In the genomic region with DNA sequence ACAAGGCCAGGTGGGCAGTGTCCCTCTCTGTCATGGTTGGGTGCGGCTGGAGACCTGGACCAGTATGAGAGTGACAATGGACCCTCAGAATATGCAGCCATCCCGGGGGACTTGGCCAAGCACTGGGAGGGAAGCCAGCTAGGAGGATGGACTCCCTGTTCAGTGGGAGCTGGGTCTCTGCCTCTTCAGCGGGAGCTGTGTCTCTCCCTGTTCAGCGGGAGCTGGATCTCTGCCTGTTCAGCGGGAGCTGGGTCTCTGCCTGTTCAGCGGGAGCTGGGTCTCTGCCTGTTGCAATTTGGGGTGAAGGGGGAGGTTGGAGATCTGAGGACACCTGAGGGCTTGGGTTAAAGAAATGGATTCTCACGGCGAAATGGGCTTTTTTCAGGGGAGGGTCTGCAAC, we compare ENCODE assay signal across 25 cellular contexts. TPM values are rescaled to one million over a fixed set of nuclear protein-coding genes. Genes with fewer than 3 reads are reported as not detected.
A peak's percentile ranks its signal among the peaks of the same experiment; 100 is the strongest.
DNase-seq lines count a peak whose midpoint lies in the region; ATAC-seq, FAIRE-seq and TF ChIP-seq lines count a peak whose summit lies in the region.
"Had no signal": no experiment of that assay in that cellular context is flagged by ENCODE, and none has a peak within 500 bp of the region (broad histone marks: within the 10 kb centered on the region; RNA-seq: fewer than 3 reads in every experiment).

No MANE protein-coding gene starts in this region.

- H3K9ac ChIP-seq in neural progenitor cell, result no peak overlapping the region
- H3K9ac ChIP-seq in HepG2 (ENCODE audit: insufficient read depth, low read depth, low read length), result no peak overlapping the region

- TF ChIP-seq POLR2A in HepG2 (IDR thresholded peaks at IDR 0.05; ENCODE audit: insufficient read depth in 1 of 2, low read depth in 2 of 2, low read length in 2 of 2), result no peak

- no peaks in the 10 kb centered on the region for H3K36me3 ChIP-seq in neural progenitor cell
- no peaks in the 10 kb centered on the region for H3K36me3 ChIP-seq in aorta (ENCODE audit: control insufficient read depth in 1 of 2, insufficient read depth in 2 of 2, low read length in 1 of 2)
- H3K36me3 ChIP-seq in HepG2 (replicated peaks in 1 of 2; ENCODE audit: control insufficient read depth in 1 of 2, insufficient read depth in 2 of 2, low read length in 2 of 2), result no peaks in the 10 kb centered on the region
- H3K36me3 ChIP-seq: SJCRH30 had no signal

- no peak for ATAC-seq in activated naive CD8-positive, alpha-beta T cell treated with anti-CD3 and anti-CD28 coated beads, Interleukin-2, amount 10 ng/mL, durations not matched to agents 7 days and 5 days (ENCODE audit: low read depth)
- ATAC-seq in activated naive CD8-positive, alpha-beta T cell treated with anti-CD3 and anti-CD28 coated beads, Interleukin-2, amount 50 U/mL, for 24 hours, result no peak
- ATAC-seq in aorta (ENCODE audit: low FRiP score) (no peak), HepG2 (no peak), HG02588 (IDR thresholded peaks at IDR 0.05; ENCODE audit: unreplicated experiment) (no peak)
- ATAC-seq: PC-3 had no signal

- POLR2A ChIA-PET in activated naive CD8-positive, alpha-beta T cell treated with anti-CD3 and anti-CD28 coated beads, Interleukin-2, amount 10 ng/mL, durations not matched to agents 7 days and 5 days (lab: Charles Lee), result no interaction called here
- POLR2A ChIA-PET in HepG2 (lab: Yijun Ruan, JAX), result interaction anchor here (0.7 kb wide), 1 partner anchor 7 kb away, joined by 3 read pairs; no protein-coding TSS in a partner anchor

- peaks cover 14% of the 10 kb centered on the region for H3F3A ChIP-seq in neural progenitor cell (ENCODE audit: low read depth)

- no peaks in the 10 kb centered on the region for H3K9me3 Mint-ChIP-seq in activated naive CD8-positive, alpha-beta T cell treated with anti-CD3 and anti-CD28 coated beads, Interleukin-2, amount 10 ng/mL, durations not matched to agents 7 days and 5 days
- no peaks in the 10 kb centered on the region for H3K9me3 Mint-ChIP-seq in activated naive CD8-positive, alpha-beta T cell treated with anti-CD3 and anti-CD28 coated beads, Interleukin-2, amount 50 U/mL, for 24 hours
- no peaks in the 10 kb centered on the region for H3K9me3 Mint-ChIP-seq in dendritic cell treated with granulocyte-macrophage colony-stimulating factor and Interleukin-4, amounts not matched to agents 40 ng/mL and 50 ng/mL, for 4 days
- H3K9me3 Mint-ChIP-seq in neural progenitor cell, result no peaks in the 10 kb centered on the region
- H3K9me3 Mint-ChIP-seq: CD8-positive, alpha-beta memory T cell had no signal

- H3K27ac ChIP-seq in neural progenitor cell, result no peak overlapping the region
- H3K27ac ChIP-seq in aorta (ENCODE audit: low read depth in 1 of 2, low read length in 2 of 2), result no peak overlapping the region
- H3K27ac ChIP-seq in HepG2 (ENCODE audit: extremely low read length, insufficient read depth, low read length), result no peak overlapping the region
- H3K27ac ChIP-seq: C4-2B, RWPE1, SJCRH30 had no signal

- H3K4me1 ChIP-seq in neural progenitor cell, result peaks cover 24% of the 10 kb centered on the region
- no peaks in the 10 kb centered on the region for H3K4me1 ChIP-seq in aorta (ENCODE audit: control insufficient read depth in 1 of 2, insufficient read depth in 2 of 2, low read length in 2 of 2)
- H3K4me1 ChIP-seq in HepG2 (ENCODE audit: insufficient read depth, low read length), result peaks cover 15% of the 10 kb centered on the region
- H3K4me1 ChIP-seq: SJCRH30 had no signal

- no peaks in the 10 kb centered on the region for H3K79me2 ChIP-seq in neural progenitor cell (ENCODE audit: low read depth)
- no peaks in the 10 kb centered on the region for H3K79me2 ChIP-seq in HepG2 (ENCODE audit: insufficient read depth, low read length)

- 75 to 76% methylated on average over 8 of the region's 8 CpGs for whole genome bisulfite sequencing in aorta, 2 donors
- 43% methylated on average over 6 of the region's 8 CpGs for WGBS in HepG2 (ENCODE audit: low lambda C conversion rate)

- no peak overlapping the region for H3K27ac Mint-ChIP-seq in activated naive CD8-positive, alpha-beta T cell treated with anti-CD3 and anti-CD28 coated beads, Interleukin-2, amount 10 ng/mL, durations not matched to agents 7 days and 5 days
- no peak overlapping the region for H3K27ac Mint-ChIP-seq in activated naive CD8-positive, alpha-beta T cell treated with anti-CD3 and anti-CD28 coated beads, Interleukin-2, amount 50 U/mL, for 24 hours
- H3K27ac Mint-ChIP-seq in dendritic cell treated with granulocyte-macrophage colony-stimulating factor and Interleukin-4, amounts not matched to agents 40 ng/mL and 50 ng/mL, for 4 days, result peak overlapping the region; percentile 93
- H3K27ac Mint-ChIP-seq in neural progenitor cell, result peak overlapping the region; percentile 32
- H3K27ac Mint-ChIP-seq: CD8-positive, alpha-beta memory T cell had no signal

- H2AFZ ChIP-seq in neural progenitor cell (replicated peaks) (no peak overlapping the region), HepG2 (ENCODE audit: low read length) (no peak overlapping the region)

- no peak for TF ChIP-seq EP300 in HepG2 (IDR thresholded peaks at IDR 0.05; ENCODE audit: low read depth in 2 of 2, low read length in 2 of 2)
- no peak for TF ChIP-seq EP300 in HepG2 (CRISPR knock-in tag; IDR thresholded peaks at IDR 0.05; ENCODE audit: borderline replicate concordance)

- no peak overlapping the region for H3K4me2 ChIP-seq in neural progenitor cell
- H3K4me2 ChIP-seq in HepG2 (ENCODE audit: low read depth, low read length), result no peak overlapping the region

- no peaks in the 10 kb centered on the region for H3K36me3 Mint-ChIP-seq in activated naive CD8-positive, alpha-beta T cell treated with anti-CD3 and anti-CD28 coated beads, Interleukin-2, amount 10 ng/mL, durations not matched to agents 7 days and 5 days
- H3K36me3 Mint-ChIP-seq in activated naive CD8-positive, alpha-beta T cell treated with anti-CD3 and anti-CD28 coated beads, Interleukin-2, amount 50 U/mL, for 24 hours (ENCODE audit: low read depth), result no peaks in the 10 kb centered on the region
- peaks cover 6% of the 10 kb centered on the region for H3K36me3 Mint-ChIP-seq in dendritic cell treated with granulocyte-macrophage colony-stimulating factor and Interleukin-4, amounts not matched to agents 40 ng/mL and 50 ng/mL, for 4 days (ENCODE audit: low read depth)
- H3K36me3 Mint-ChIP-seq in neural progenitor cell, result no peaks in the 10 kb centered on the region
- H3K36me3 Mint-ChIP-seq: CD8-positive, alpha-beta memory T cell had no signal

- TF ChIP-seq RAD21 in HepG2 (CRISPR knock-in tag; IDR thresholded peaks at IDR 0.05), result no peak

- intact Hi-C loops in dendritic cell treated with granulocyte-macrophage colony-stimulating factor and Interleukin-4, amounts not matched to agents 40 ng/mL and 50 ng/mL, for 4 days (cut with micrococcal nuclease), result no loop called here
- intact Hi-C loops in aorta (cut with DNase I), result no loop called here
- intact Hi-C loops in HepG2 (cut with micrococcal nuclease; ENCODE audit: unreplicated experiment), result no loop called here

- no peak overlapping the region for H3K4me3 Mint-ChIP-seq in activated naive CD8-positive, alpha-beta T cell treated with anti-CD3 and anti-CD28 coated beads, Interleukin-2, amount 10 ng/mL, durations not matched to agents 7 days and 5 days
- no peak overlapping the region for H3K4me3 Mint-ChIP-seq in activated naive CD8-positive, alpha-beta T cell treated with anti-CD3 and anti-CD28 coated beads, Interleukin-2, amount 50 U/mL, for 24 hours
- H3K4me3 Mint-ChIP-seq in dendritic cell treated with granulocyte-macrophage colony-stimulating factor and Interleukin-4, amounts not matched to agents 40 ng/mL and 50 ng/mL, for 4 days, result no peak overlapping the region
- H3K4me3 Mint-ChIP-seq in neural progenitor cell, result peak overlapping the region; percentile 23
- H3K4me3 Mint-ChIP-seq: CD8-positive, alpha-beta memory T cell had no signal

- in situ Hi-C loops in HepG2 (cut with HindIII; ENCODE audit: extremely low pct_ligation_motif_present, low pct_unique_long_range_greater_than_20kb), result no loop called here

- no peak for FAIRE-seq in HepG2 (lab: Jason Lieb, UNC)
- FAIRE-seq: A204.1, D721Med, GM19239, H54 had no signal

- CTCF ChIA-PET in HepG2 (lab: Yijun Ruan, JAX; ENCODE audit: low intra/inter-chr PET ratio, low total read pairs), result no interaction called here

- no peak for TF ChIP-seq CTCF in neural progenitor cell (IDR thresholded peaks at IDR 0.05)
- TF ChIP-seq CTCF in HepG2 (CRISPR knock-in tag; IDR thresholded peaks at IDR 0.05), result no peak

- H3K4me3 ChIP-seq in neural progenitor cell (no peak overlapping the region), aorta (ENCODE audit: low read length in 2 of 2) (no peak overlapping the region), HepG2 (replicated peaks in 1 of 3; ENCODE audit: insufficient read depth in 1 of 3, low read depth in 2 of 3, low read length in 3 of 3) (no peak overlapping the region)
- H3K4me3 ChIP-seq: SJCRH30 had no signal

- peaks cover 34% of the 10 kb centered on the region for H3K27me3 Mint-ChIP-seq in activated naive CD8-positive, alpha-beta T cell treated with anti-CD3 and anti-CD28 coated beads, Interleukin-2, amount 10 ng/mL, durations not matched to agents 7 days and 5 days
- peaks cover 18% of the 10 kb centered on the region for H3K27me3 Mint-ChIP-seq in activated naive CD8-positive, alpha-beta T cell treated with anti-CD3 and anti-CD28 coated beads, Interleukin-2, amount 50 U/mL, for 24 hours
- peaks cover 36% of the 10 kb centered on the region for H3K27me3 Mint-ChIP-seq in dendritic cell treated with granulocyte-macrophage colony-stimulating factor and Interleukin-4, amounts not matched to agents 40 ng/mL and 50 ng/mL, for 4 days
- H3K27me3 Mint-ChIP-seq in neural progenitor cell (ENCODE audit: insufficient read depth, low read depth), result peaks cover 6% of the 10 kb centered on the region

- H3K4me1 Mint-ChIP-seq in activated naive CD8-positive, alpha-beta T cell treated with anti-CD3 and anti-CD28 coated beads, Interleukin-2, amount 10 ng/mL, durations not matched to agents 7 days and 5 days, result peaks cover 3% of the 10 kb centered on the region
- peaks cover 2% of the 10 kb centered on the region for H3K4me1 Mint-ChIP-seq in activated naive CD8-positive, alpha-beta T cell treated with anti-CD3 and anti-CD28 coated beads, Interleukin-2, amount 50 U/mL, for 24 hours
- H3K4me1 Mint-ChIP-seq in dendritic cell treated with granulocyte-macrophage colony-stimulating factor and Interleukin-4, amounts not matched to agents 40 ng/mL and 50 ng/mL, for 4 days (ENCODE audit: low read depth), result peaks cover 79% of the 10 kb centered on the region
- H3K4me1 Mint-ChIP-seq in neural progenitor cell, result peaks cover 24% of the 10 kb centered on the region

- peak; percentile 7 for DNase-seq in activated naive CD8-positive, alpha-beta T cell treated with anti-CD3 and anti-CD28 coated beads, Interleukin-2, amount 10 ng/mL, durations not matched to agents 7 days and 5 days
- no peak for DNase-seq in activated naive CD8-positive, alpha-beta T cell treated with anti-CD3 and anti-CD28 coated beads, Interleukin-2, amount 50 U/mL, for 24 hours
- DNase-seq in neural progenitor cell (ENCODE audit: low spot score) (no peak), aorta (peak; percentile 13 to 28), HepG2 (ENCODE audit: low spot score) (no peak)
- DNase-seq: DMS53, GDM1, Karpas-422, MV-4-11, NCI-H1105 treated with DMSO at 0.1 percent for 48 hours, NCI-H2081 treated with DMSO at 0.1 percent for 48 hours, NCI-H446, NCI-H526, PC-3, SJCRH30 had no signal

- BruUV-seq in HepG2 (replicated peaks; lab: Mats Ljungman, UMichigan), result no TSS peak

- H3K27me3 ChIP-seq in neural progenitor cell (peaks cover 8% of the 10 kb centered on the region), aorta (ENCODE audit: control insufficient read depth in 1 of 2, insufficient read depth in 2 of 2, low read length in 1 of 2) (no peaks in the 10 kb centered on the region), HepG2 (ENCODE audit: control insufficient read depth in 1 of 2, insufficient read depth in 2 of 2, low read length in 2 of 2) (peaks cover 5 to 48% of the 10 kb centered on the region in 2 experiments; a peak in 4 of 5 replicates)

- no peaks in the 10 kb centered on the region for H4K20me1 ChIP-seq in neural progenitor cell (ENCODE audit: low read depth)
- H4K20me1 ChIP-seq in HepG2 (ENCODE audit: insufficient read depth, low read length), result no peaks in the 10 kb centered on the region

- no peaks in the 10 kb centered on the region for H3K9me3 ChIP-seq in neural progenitor cell (ENCODE audit: low read depth)
- no peaks in the 10 kb centered on the region for H3K9me3 ChIP-seq in aorta (ENCODE audit: control insufficient read depth, low read length)
- no peaks in the 10 kb centered on the region for H3K9me3 ChIP-seq in HepG2 (ENCODE audit: low read length)
- H3K9me3 ChIP-seq: SJCRH30 had no signal

RNA-seq across cellular contexts. Expression of a gene that starts 3.8 kb away (rescaled TPM):
- under 1 TPM; 0.17 to 0.36 TPM for total RNA-seq in activated naive CD8-positive, alpha-beta T cell treated with anti-CD3 and anti-CD28 coated beads, Interleukin-2, amount 10 ng/mL, durations not matched to agents 7 days and 5 days
- total RNA-seq in neural progenitor cell (ENCODE audit: low replicate concordance) (0.40 and 0.73 TPM in 2 replicates), aorta (not detected), HepG2 (2016; rRNA removed; fragmentation: Illumina TruSeq; extraction: Trizol) (not detected in 2 replicates)
- polyA plus RNA-seq in aorta (under 1 TPM in 1 of 2 donors, not detected in 1; 0.08 TPM), HepG2 (2011; rRNA removed) (not detected in 2 replicates)
- not detected in 2 replicates for total RNA-seq in HepG2 (2016; cell fraction: cytosol; rRNA removed; fragmentation: Illumina TruSeq; extraction: Trizol; ENCODE audit: low read depth)
- not detected in 2 replicates for total RNA-seq in HepG2 (2016; cell fraction: insoluble cytoplasmic fraction; rRNA removed; fragmentation: Illumina TruSeq; extraction: Trizol)
- total RNA-seq in HepG2 (2016; cell fraction: membrane; rRNA removed; fragmentation: Illumina TruSeq; extraction: Trizol), result not detected in 2 replicates
- not detected in 2 replicates for total RNA-seq in HepG2 (2016; cell fraction: nucleus; rRNA removed; fragmentation: Illumina TruSeq; extraction: Trizol)
- polyA plus RNA-seq in HepG2 (2011; cell fraction: cytosol; rRNA removed), result not detected in 2 replicates
- polyA plus RNA-seq in HepG2 (2011; cell fraction: nucleus; rRNA removed), result not detected in 2 replicates
- polyA plus RNA-seq in HepG2 (2012), result not detected in 2 replicates
- polyA plus RNA-seq in HepG2 (2016; cell fraction: cytosol; fragmentation: Illumina TruSeq; extraction: Trizol; ENCODE audit: low read depth), result not detected in 2 replicates
- not detected in 2 replicates for polyA plus RNA-seq in HepG2 (2016; cell fraction: insoluble cytoplasmic fraction; fragmentation: Illumina TruSeq; extraction: Trizol; ENCODE audit: low read depth)
- not detected in 2 replicates for polyA plus RNA-seq in HepG2 (2016; cell fraction: membrane; fragmentation: Illumina TruSeq; extraction: Trizol; ENCODE audit: low read depth)
- not detected in 2 replicates for polyA plus RNA-seq in HepG2 (2016; cell fraction: nucleus; fragmentation: Illumina TruSeq; extraction: Trizol; ENCODE audit: insufficient read depth, low read depth)
- not detected in 2 replicates for polyA minus RNA-seq in HepG2 (2011; rRNA and poly(A)+ RNA removed; ENCODE audit: low replicate concordance)
- not detected in 2 replicates for polyA minus RNA-seq in HepG2 (2011; cell fraction: cytosol; rRNA and poly(A)+ RNA removed)
- polyA minus RNA-seq in HepG2 (2011; cell fraction: nucleus; rRNA and poly(A)+ RNA removed), result not detected in 2 replicates
- total RNA-seq: M059J, SJCRH30 had no signal
- polyA plus RNA-seq: CD8-positive, alpha-beta memory T cell had no signal

RNA-seq across cellular contexts. Expression of a gene that starts 7.1 kb away (rescaled TPM):
- total RNA-seq in activated naive CD8-positive, alpha-beta T cell treated with anti-CD3 and anti-CD28 coated beads, Interleukin-2, amount 10 ng/mL, durations not matched to agents 7 days and 5 days, result not detected
- total RNA-seq in neural progenitor cell (ENCODE audit: low replicate concordance), result not detected in 2 replicates
- total RNA-seq in aorta, result not detected
- not detected for polyA plus RNA-seq in aorta
- total RNA-seq in HepG2 (2016; rRNA removed; fragmentation: Illumina TruSeq; extraction: Trizol), result not detected in 2 replicates
- total RNA-seq in HepG2 (2016; cell fraction: cytosol; rRNA removed; fragmentation: Illumina TruSeq; extraction: Trizol; ENCODE audit: low read depth), result not detected in 2 replicates
- total RNA-seq in HepG2 (2016; cell fraction: insoluble cytoplasmic fraction; rRNA removed; fragmentation: Illumina TruSeq; extraction: Trizol), result not detected in 2 replicates
- total RNA-seq in HepG2 (2016; cell fraction: membrane; rRNA removed; fragmentation: Illumina TruSeq; extraction: Trizol), result not detected in 2 replicates
- total RNA-seq in HepG2 (2016; cell fraction: nucleus; rRNA removed; fragmentation: Illumina TruSeq; extraction: Trizol), result not detected in 2 replicates
- not detected in 2 replicates for polyA plus RNA-seq in HepG2 (2011; rRNA removed)
- not detected in 2 replicates for polyA plus RNA-seq in HepG2 (2011; cell fraction: cytosol; rRNA removed)
- not detected in 2 replicates for polyA plus RNA-seq in HepG2 (2011; cell fraction: nucleus; rRNA removed)
- not detected in 2 replicates for polyA plus RNA-seq in HepG2 (2012)
- not detected in 2 replicates for polyA plus RNA-seq in HepG2 (2016; cell fraction: cytosol; fragmentation: Illumina TruSeq; extraction: Trizol; ENCODE audit: low read depth)
- polyA plus RNA-seq in HepG2 (2016; cell fraction: insoluble cytoplasmic fraction; fragmentation: Illumina TruSeq; extraction: Trizol; ENCODE audit: low read depth), result not detected in 2 replicates
- not detected in 2 replicates for polyA plus RNA-seq in HepG2 (2016; cell fraction: membrane; fragmentation: Illumina TruSeq; extraction: Trizol; ENCODE audit: low read depth)
- polyA plus RNA-seq in HepG2 (2016; cell fraction: nucleus; fragmentation: Illumina TruSeq; extraction: Trizol; ENCODE audit: insufficient read depth, low read depth), result not detected in 2 replicates
- polyA minus RNA-seq in HepG2 (2011; rRNA and poly(A)+ RNA removed; ENCODE audit: low replicate concordance), result 0.14 TPM in 1 of 2 replicates, not detected in the other
- polyA minus RNA-seq in HepG2 (2011; cell fraction: cytosol; rRNA and poly(A)+ RNA removed), result not detected in 2 replicates
- polyA minus RNA-seq in HepG2 (2011; cell fraction: nucleus; rRNA and poly(A)+ RNA removed), result not detected in 2 replicates
- total RNA-seq: CD8-positive, alpha-beta memory T cell; M059J; PC-3; SJCRH30 had no signal
- polyA plus RNA-seq: CD8-positive, alpha-beta memory T cell had no signal

RNA-seq across cellular contexts. Expression of a gene that starts 14.1 kb away (rescaled TPM):
- 100 to 1,000 TPM; 205 to 210 TPM for total RNA-seq in activated naive CD8-positive, alpha-beta T cell treated with anti-CD3 and anti-CD28 coated beads, Interleukin-2, amount 10 ng/mL, durations not matched to agents 7 days and 5 days
- total RNA-seq in neural progenitor cell (ENCODE audit: low replicate concordance) (210 and 402 TPM in 2 replicates), aorta (100 to 1,000 TPM; 146 to 174 TPM), HepG2 (2016; rRNA removed; fragmentation: Illumina TruSeq; extraction: Trizol) (208 and 253 TPM in 2 replicates)
- polyA plus RNA-seq in aorta (100 to 1,000 TPM; 368 to 843 TPM), HepG2 (2011; rRNA removed) (225 and 236 TPM in 2 replicates)
- total RNA-seq in HepG2 (2016; cell fraction: cytosol; rRNA removed; fragmentation: Illumina TruSeq; extraction: Trizol; ENCODE audit: low read depth), result 337 and 393 TPM in 2 replicates
- total RNA-seq in HepG2 (2016; cell fraction: insoluble cytoplasmic fraction; rRNA removed; fragmentation: Illumina TruSeq; extraction: Trizol), result 204 and 279 TPM in 2 replicates
- 174 and 204 TPM in 2 replicates for total RNA-seq in HepG2 (2016; cell fraction: membrane; rRNA removed; fragmentation: Illumina TruSeq; extraction: Trizol)
- 53.2 and 75.0 TPM in 2 replicates for total RNA-seq in HepG2 (2016; cell fraction: nucleus; rRNA removed; fragmentation: Illumina TruSeq; extraction: Trizol)
- 204 and 385 TPM in 2 replicates for polyA plus RNA-seq in HepG2 (2011; cell fraction: cytosol; rRNA removed)
- 89.2 and 109 TPM in 2 replicates for polyA plus RNA-seq in HepG2 (2011; cell fraction: nucleus; rRNA removed)
- 108 and 117 TPM in 2 replicates for polyA plus RNA-seq in HepG2 (2012)
- polyA plus RNA-seq in HepG2 (2016; cell fraction: cytosol; fragmentation: Illumina TruSeq; extraction: Trizol; ENCODE audit: low read depth), result 547 and 569 TPM in 2 replicates
- polyA plus RNA-seq in HepG2 (2016; cell fraction: insoluble cytoplasmic fraction; fragmentation: Illumina TruSeq; extraction: Trizol; ENCODE audit: low read depth), result 265 and 294 TPM in 2 replicates
- polyA plus RNA-seq in HepG2 (2016; cell fraction: membrane; fragmentation: Illumina TruSeq; extraction: Trizol; ENCODE audit: low read depth), result 203 and 243 TPM in 2 replicates
- 127 and 128 TPM in 2 replicates for polyA plus RNA-seq in HepG2 (2016; cell fraction: nucleus; fragmentation: Illumina TruSeq; extraction: Trizol; ENCODE audit: insufficient read depth, low read depth)
- polyA minus RNA-seq in HepG2 (2011; rRNA and poly(A)+ RNA removed; ENCODE audit: low replicate concordance), result 125 and 227 TPM in 2 replicates
- 25.2 and 36.1 TPM in 2 replicates for polyA minus RNA-seq in HepG2 (2011; cell fraction: cytosol; rRNA and poly(A)+ RNA removed)
- polyA minus RNA-seq in HepG2 (2011; cell fraction: nucleus; rRNA and poly(A)+ RNA removed), result 9.8 and 9.9 TPM in 2 replicates

RNA-seq across cellular contexts. Expression of a gene that starts 25.9 kb away (rescaled TPM):
- total RNA-seq in activated naive CD8-positive, alpha-beta T cell treated with anti-CD3 and anti-CD28 coated beads, Interleukin-2, amount 10 ng/mL, durations not matched to agents 7 days and 5 days, result 1 to 10 TPM; 5.6 to 6.9 TPM
- total RNA-seq in neural progenitor cell (ENCODE audit: low replicate concordance) (not detected in 2 replicates), aorta (not detected), HepG2 (2016; rRNA removed; fragmentation: Illumina TruSeq; extraction: Trizol) (not detected in 2 replicates)
- polyA plus RNA-seq in aorta (not detected), HepG2 (2011; rRNA removed) (not detected in 2 replicates)
- not detected in 2 replicates for total RNA-seq in HepG2 (2016; cell fraction: cytosol; rRNA removed; fragmentation: Illumina TruSeq; extraction: Trizol; ENCODE audit: low read depth)
- total RNA-seq in HepG2 (2016; cell fraction: insoluble cytoplasmic fraction; rRNA removed; fragmentation: Illumina TruSeq; extraction: Trizol), result not detected in 2 replicates
- total RNA-seq in HepG2 (2016; cell fraction: membrane; rRNA removed; fragmentation: Illumina TruSeq; extraction: Trizol), result not detected in 2 replicates
- total RNA-seq in HepG2 (2016; cell fraction: nucleus; rRNA removed; fragmentation: Illumina TruSeq; extraction: Trizol), result not detected in 2 replicates
- not detected in 2 replicates for polyA plus RNA-seq in HepG2 (2011; cell fraction: cytosol; rRNA removed)
- not detected in 2 replicates for polyA plus RNA-seq in HepG2 (2011; cell fraction: nucleus; rRNA removed)
- not detected in 2 replicates for polyA plus RNA-seq in HepG2 (2012)
- not detected in 2 replicates for polyA plus RNA-seq in HepG2 (2016; cell fraction: cytosol; fragmentation: Illumina TruSeq; extraction: Trizol; ENCODE audit: low read depth)
- not detected in 2 replicates for polyA plus RNA-seq in HepG2 (2016; cell fraction: insoluble cytoplasmic fraction; fragmentation: Illumina TruSeq; extraction: Trizol; ENCODE audit: low read depth)
- not detected in 2 replicates for polyA plus RNA-seq in HepG2 (2016; cell fraction: membrane; fragmentation: Illumina TruSeq; extraction: Trizol; ENCODE audit: low read depth)
- polyA plus RNA-seq in HepG2 (2016; cell fraction: nucleus; fragmentation: Illumina TruSeq; extraction: Trizol; ENCODE audit: insufficient read depth, low read depth), result not detected in 2 replicates
- polyA minus RNA-seq in HepG2 (2011; rRNA and poly(A)+ RNA removed; ENCODE audit: low replicate concordance), result 0.32 and 219 TPM in 2 replicates
- 1.1 TPM in 1 of 2 replicates, not detected in the other for polyA minus RNA-seq in HepG2 (2011; cell fraction: cytosol; rRNA and poly(A)+ RNA removed)
- polyA minus RNA-seq in HepG2 (2011; cell fraction: nucleus; rRNA and poly(A)+ RNA removed), result 0.50 and 0.64 TPM in 2 replicates
- total RNA-seq: M059J, PC-3, SJCRH30 had no signal

RNA-seq across cellular contexts. Expression of a gene that starts 38.7 kb away (rescaled TPM):
- 100 to 1,000 TPM; 740 to 773 TPM for total RNA-seq in activated naive CD8-positive, alpha-beta T cell treated with anti-CD3 and anti-CD28 coated beads, Interleukin-2, amount 10 ng/mL, durations not matched to agents 7 days and 5 days
- 82.3 and 119 TPM in 2 replicates for total RNA-seq in neural progenitor cell (ENCODE audit: low replicate concordance)
- total RNA-seq in aorta, result 100 to 1,000 TPM; 552 to 716 TPM
- 100 to 1,000 TPM; 194 to 946 TPM for polyA plus RNA-seq in aorta
- total RNA-seq in HepG2 (2016; rRNA removed; fragmentation: Illumina TruSeq; extraction: Trizol), result 50.4 and 80.6 TPM in 2 replicates
- 41.5 and 43.0 TPM in 2 replicates for total RNA-seq in HepG2 (2016; cell fraction: cytosol; rRNA removed; fragmentation: Illumina TruSeq; extraction: Trizol; ENCODE audit: low read depth)
- 44.1 and 73.0 TPM in 2 replicates for total RNA-seq in HepG2 (2016; cell fraction: insoluble cytoplasmic fraction; rRNA removed; fragmentation: Illumina TruSeq; extraction: Trizol)
- 48.8 and 52.0 TPM in 2 replicates for total RNA-seq in HepG2 (2016; cell fraction: membrane; rRNA removed; fragmentation: Illumina TruSeq; extraction: Trizol)
- total RNA-seq in HepG2 (2016; cell fraction: nucleus; rRNA removed; fragmentation: Illumina TruSeq; extraction: Trizol), result 159 and 170 TPM in 2 replicates
- 112 and 125 TPM in 2 replicates for polyA plus RNA-seq in HepG2 (2011; rRNA removed)
- 40.5 and 54.4 TPM in 2 replicates for polyA plus RNA-seq in HepG2 (2011; cell fraction: cytosol; rRNA removed)
- polyA plus RNA-seq in HepG2 (2011; cell fraction: nucleus; rRNA removed), result 1,408 and 1,626 TPM in 2 replicates
- 364 and 397 TPM in 2 replicates for polyA plus RNA-seq in HepG2 (2012)
- 15.2 and 19.4 TPM in 2 replicates for polyA plus RNA-seq in HepG2 (2016; cell fraction: cytosol; fragmentation: Illumina TruSeq; extraction: Trizol; ENCODE audit: low read depth)
- polyA plus RNA-seq in HepG2 (2016; cell fraction: insoluble cytoplasmic fraction; fragmentation: Illumina TruSeq; extraction: Trizol; ENCODE audit: low read depth), result 169 and 221 TPM in 2 replicates
- polyA plus RNA-seq in HepG2 (2016; cell fraction: membrane; fragmentation: Illumina TruSeq; extraction: Trizol; ENCODE audit: low read depth), result 38.4 and 49.5 TPM in 2 replicates
- 998 and 1,215 TPM in 2 replicates for polyA plus RNA-seq in HepG2 (2016; cell fraction: nucleus; fragmentation: Illumina TruSeq; extraction: Trizol; ENCODE audit: insufficient read depth, low read depth)
- polyA minus RNA-seq in HepG2 (2011; rRNA and poly(A)+ RNA removed; ENCODE audit: low replicate concordance), result 125 and 143 TPM in 2 replicates
- 88.7 and 111 TPM in 2 replicates for polyA minus RNA-seq in HepG2 (2011; cell fraction: cytosol; rRNA and poly(A)+ RNA removed)
- polyA minus RNA-seq in HepG2 (2011; cell fraction: nucleus; rRNA and poly(A)+ RNA removed), result 176 and 198 TPM in 2 replicates

Comparison
In these comparisons a context has a peak if more than half of its experiments do, and no peak if none do; other contexts are left out.
1. DNase-seq: peak in activated naive CD8-positive, alpha-beta T cell treated with anti-CD3 and anti-CD28 coated beads, Interleukin-2, amount 10 ng/mL, durations not matched to agents 7 days and 5 days (single experiment) and aorta (2 of 2); none in activated naive CD8-positive, alpha-beta T cell treated with anti-CD3 and anti-CD28 coated beads, Interleukin-2, amount 50 U/mL, for 24 hours (single experiment), neural progenitor cell (single experiment) and HepG2 (single experiment).
2. H3K27ac Mint-ChIP-seq: peak in dendritic cell treated with granulocyte-macrophage colony-stimulating factor and Interleukin-4, amounts not matched to agents 40 ng/mL and 50 ng/mL, for 4 days (single experiment) and neural progenitor cell (single experiment); none in activated naive CD8-positive, alpha-beta T cell treated with anti-CD3 and anti-CD28 coated beads, Interleukin-2, amount 10 ng/mL, durations not matched to agents 7 days and 5 days (single experiment) and activated naive CD8-positive, alpha-beta T cell treated with anti-CD3 and anti-CD28 coated beads, Interleukin-2, amount 50 U/mL, for 24 hours (single experiment).